ENCODE assay signal across 3 cellular contexts in the genomic region with DNA sequence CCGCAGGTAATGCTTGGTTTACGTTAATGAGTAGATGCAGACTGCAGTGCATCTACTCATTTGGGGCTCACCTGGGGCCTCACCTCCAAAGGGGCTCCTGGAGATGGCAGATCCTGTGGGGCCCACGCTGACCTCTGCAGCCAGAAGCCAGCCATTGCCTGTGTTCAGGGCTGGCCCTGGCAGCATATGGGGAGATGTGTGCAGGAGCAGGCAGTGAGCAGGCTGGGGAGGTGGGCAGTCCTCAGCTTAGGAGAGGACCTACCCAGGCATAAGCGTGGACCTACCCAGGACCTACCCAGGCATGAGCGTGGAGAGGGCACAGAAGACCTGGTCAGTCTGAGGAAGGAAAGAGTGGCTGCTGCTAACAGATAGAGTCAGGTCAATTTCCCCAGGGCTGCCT.
TF ChIP-seq lines count a peak whose summit lies in the region.

No MANE protein-coding gene starts in this region.

TF ChIP-seq in GM23338, 12 proteins besides CTCF, POLR2A, EP300 and RAD21 (continued from another document and continues in another):
- TF ChIP-seq, protein P1, sequence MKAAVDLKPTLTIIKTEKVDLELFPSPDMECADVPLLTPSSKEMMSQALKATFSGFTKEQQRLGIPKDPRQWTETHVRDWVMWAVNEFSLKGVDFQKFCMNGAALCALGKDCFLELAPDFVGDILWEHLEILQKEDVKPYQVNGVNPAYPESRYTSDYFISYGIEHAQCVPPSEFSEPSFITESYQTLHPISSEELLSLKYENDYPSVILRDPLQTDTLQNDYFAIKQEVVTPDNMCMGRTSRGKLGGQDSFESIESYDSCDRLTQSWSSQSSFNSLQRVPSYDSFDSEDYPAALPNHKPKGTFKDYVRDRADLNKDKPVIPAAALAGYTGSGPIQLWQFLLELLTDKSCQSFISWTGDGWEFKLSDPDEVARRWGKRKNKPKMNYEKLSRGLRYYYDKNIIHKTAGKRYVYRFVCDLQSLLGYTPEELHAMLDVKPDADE (IDR thresholded peaks at IDR 0.05) = no peak
- TF ChIP-seq ZNF331 (CRISPR knock-in tag; IDR thresholded peaks at IDR 0.05; ENCODE audit: low read depth) (no peak), ZNF114 (CRISPR knock-in tag; IDR thresholded peaks at IDR 0.05) (no peak), STAT1 (IDR thresholded peaks at IDR 0.05; ENCODE audit: unreplicated experiment) (no peak), JUNB (IDR thresholded peaks at IDR 0.05; ENCODE audit: unreplicated experiment) (no peak)
- TF ChIP-seq, protein P2, sequence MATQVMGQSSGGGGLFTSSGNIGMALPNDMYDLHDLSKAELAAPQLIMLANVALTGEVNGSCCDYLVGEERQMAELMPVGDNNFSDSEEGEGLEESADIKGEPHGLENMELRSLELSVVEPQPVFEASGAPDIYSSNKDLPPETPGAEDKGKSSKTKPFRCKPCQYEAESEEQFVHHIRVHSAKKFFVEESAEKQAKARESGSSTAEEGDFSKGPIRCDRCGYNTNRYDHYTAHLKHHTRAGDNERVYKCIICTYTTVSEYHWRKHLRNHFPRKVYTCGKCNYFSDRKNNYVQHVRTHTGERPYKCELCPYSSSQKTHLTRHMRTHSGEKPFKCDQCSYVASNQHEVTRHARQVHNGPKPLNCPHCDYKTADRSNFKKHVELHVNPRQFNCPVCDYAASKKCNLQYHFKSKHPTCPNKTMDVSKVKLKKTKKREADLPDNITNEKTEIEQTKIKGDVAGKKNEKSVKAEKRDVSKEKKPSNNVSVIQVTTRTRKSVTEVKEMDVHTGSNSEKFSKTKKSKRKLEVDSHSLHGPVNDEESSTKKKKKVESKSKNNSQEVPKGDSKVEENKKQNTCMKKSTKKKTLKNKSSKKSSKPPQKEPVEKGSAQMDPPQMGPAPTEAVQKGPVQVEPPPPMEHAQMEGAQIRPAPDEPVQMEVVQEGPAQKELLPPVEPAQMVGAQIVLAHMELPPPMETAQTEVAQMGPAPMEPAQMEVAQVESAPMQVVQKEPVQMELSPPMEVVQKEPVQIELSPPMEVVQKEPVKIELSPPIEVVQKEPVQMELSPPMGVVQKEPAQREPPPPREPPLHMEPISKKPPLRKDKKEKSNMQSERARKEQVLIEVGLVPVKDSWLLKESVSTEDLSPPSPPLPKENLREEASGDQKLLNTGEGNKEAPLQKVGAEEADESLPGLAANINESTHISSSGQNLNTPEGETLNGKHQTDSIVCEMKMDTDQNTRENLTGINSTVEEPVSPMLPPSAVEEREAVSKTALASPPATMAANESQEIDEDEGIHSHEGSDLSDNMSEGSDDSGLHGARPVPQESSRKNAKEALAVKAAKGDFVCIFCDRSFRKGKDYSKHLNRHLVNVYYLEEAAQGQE (IDR thresholded peaks at IDR 0.05; ENCODE audit: unreplicated experiment) = no peak

TF ChIP-seq in WTC11, 78 proteins besides CTCF, POLR2A, EP300 and RAD21:
- TF ChIP-seq, protein P3, sequence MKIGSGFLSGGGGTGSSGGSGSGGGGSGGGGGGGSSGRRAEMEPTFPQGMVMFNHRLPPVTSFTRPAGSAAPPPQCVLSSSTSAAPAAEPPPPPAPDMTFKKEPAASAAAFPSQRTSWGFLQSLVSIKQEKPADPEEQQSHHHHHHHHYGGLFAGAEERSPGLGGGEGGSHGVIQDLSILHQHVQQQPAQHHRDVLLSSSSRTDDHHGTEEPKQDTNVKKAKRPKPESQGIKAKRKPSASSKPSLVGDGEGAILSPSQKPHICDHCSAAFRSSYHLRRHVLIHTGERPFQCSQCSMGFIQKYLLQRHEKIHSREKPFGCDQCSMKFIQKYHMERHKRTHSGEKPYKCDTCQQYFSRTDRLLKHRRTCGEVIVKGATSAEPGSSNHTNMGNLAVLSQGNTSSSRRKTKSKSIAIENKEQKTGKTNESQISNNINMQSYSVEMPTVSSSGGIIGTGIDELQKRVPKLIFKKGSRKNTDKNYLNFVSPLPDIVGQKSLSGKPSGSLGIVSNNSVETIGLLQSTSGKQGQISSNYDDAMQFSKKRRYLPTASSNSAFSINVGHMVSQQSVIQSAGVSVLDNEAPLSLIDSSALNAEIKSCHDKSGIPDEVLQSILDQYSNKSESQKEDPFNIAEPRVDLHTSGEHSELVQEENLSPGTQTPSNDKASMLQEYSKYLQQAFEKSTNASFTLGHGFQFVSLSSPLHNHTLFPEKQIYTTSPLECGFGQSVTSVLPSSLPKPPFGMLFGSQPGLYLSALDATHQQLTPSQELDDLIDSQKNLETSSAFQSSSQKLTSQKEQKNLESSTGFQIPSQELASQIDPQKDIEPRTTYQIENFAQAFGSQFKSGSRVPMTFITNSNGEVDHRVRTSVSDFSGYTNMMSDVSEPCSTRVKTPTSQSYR (CRISPR knock-in tag; IDR thresholded peaks at IDR 0.05) = no peak
- no peak for TF ChIP-seq ZNF263 (CRISPR knock-in tag; IDR thresholded peaks at IDR 0.05; ENCODE audit: low read depth)
- TF ChIP-seq, protein P4, sequence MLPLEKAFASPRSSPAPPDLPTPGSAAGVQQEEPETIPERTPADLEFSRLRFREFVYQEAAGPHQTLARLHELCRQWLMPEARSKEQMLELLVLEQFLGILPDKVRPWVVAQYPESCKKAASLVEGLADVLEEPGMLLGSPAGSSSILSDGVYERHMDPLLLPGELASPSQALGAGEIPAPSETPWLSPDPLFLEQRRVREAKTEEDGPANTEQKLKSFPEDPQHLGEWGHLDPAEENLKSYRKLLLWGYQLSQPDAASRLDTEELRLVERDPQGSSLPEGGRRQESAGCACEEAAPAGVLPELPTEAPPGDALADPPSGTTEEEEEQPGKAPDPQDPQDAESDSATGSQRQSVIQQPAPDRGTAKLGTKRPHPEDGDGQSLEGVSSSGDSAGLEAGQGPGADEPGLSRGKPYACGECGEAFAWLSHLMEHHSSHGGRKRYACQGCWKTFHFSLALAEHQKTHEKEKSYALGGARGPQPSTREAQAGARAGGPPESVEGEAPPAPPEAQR (CRISPR knock-in tag; IDR thresholded peaks at IDR 0.05) = no peak
- TF ChIP-seq GRHL2 (CRISPR knock-in tag; IDR thresholded peaks at IDR 0.05; ENCODE audit: insufficient replicate concordance, severe bottlenecking) = no peak

TF ChIP-seq in HepG2, 621 proteins besides CTCF, POLR2A, EP300 and RAD21:
- TF ChIP-seq, protein P5, sequence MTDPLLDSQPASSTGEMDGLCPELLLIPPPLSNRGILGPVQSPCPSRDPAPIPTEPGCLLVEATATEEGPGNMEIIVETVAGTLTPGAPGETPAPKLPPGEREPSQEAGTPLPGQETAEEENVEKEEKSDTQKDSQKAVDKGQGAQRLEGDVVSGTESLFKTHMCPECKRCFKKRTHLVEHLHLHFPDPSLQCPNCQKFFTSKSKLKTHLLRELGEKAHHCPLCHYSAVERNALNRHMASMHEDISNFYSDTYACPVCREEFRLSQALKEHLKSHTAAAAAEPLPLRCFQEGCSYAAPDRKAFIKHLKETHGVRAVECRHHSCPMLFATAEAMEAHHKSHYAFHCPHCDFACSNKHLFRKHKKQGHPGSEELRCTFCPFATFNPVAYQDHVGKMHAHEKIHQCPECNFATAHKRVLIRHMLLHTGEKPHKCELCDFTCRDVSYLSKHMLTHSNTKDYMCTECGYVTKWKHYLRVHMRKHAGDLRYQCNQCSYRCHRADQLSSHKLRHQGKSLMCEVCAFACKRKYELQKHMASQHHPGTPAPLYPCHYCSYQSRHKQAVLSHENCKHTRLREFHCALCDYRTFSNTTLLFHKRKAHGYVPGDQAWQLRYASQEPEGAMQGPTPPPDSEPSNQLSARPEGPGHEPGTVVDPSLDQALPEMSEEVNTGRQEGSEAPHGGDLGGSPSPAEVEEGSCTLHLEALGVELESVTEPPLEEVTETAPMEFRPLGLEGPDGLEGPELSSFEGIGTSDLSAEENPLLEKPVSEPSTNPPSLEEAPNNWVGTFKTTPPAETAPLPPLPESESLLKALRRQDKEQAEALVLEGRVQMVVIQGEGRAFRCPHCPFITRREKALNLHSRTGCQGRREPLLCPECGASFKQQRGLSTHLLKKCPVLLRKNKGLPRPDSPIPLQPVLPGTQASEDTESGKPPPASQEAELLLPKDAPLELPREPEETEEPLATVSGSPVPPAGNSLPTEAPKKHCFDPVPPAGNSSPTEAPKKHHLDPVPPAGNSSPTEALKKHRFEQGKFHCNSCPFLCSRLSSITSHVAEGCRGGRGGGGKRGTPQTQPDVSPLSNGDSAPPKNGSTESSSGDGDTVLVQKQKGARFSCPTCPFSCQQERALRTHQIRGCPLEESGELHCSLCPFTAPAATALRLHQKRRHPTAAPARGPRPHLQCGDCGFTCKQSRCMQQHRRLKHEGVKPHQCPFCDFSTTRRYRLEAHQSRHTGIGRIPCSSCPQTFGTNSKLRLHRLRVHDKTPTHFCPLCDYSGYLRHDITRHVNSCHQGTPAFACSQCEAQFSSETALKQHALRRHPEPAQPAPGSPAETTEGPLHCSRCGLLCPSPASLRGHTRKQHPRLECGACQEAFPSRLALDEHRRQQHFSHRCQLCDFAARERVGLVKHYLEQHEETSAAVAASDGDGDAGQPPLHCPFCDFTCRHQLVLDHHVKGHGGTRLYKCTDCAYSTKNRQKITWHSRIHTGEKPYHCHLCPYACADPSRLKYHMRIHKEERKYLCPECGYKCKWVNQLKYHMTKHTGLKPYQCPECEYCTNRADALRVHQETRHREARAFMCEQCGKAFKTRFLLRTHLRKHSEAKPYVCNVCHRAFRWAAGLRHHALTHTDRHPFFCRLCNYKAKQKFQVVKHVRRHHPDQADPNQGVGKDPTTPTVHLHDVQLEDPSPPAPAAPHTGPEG (CRISPR knock-in tag; IDR thresholded peaks at IDR 0.05) = no peak
- TF ChIP-seq ZSCAN12 (CRISPR knock-in tag; IDR thresholded peaks at IDR 0.05) = no peak
- TF ChIP-seq FOXM1 (CRISPR knock-in tag; IDR thresholded peaks at IDR 0.05) = no peak
- TF ChIP-seq ZNF430 (CRISPR knock-in tag; IDR thresholded peaks at IDR 0.05) = no peak
- no peak for TF ChIP-seq ZNF7 (CRISPR knock-in tag; IDR thresholded peaks at IDR 0.05)
- TF ChIP-seq ZNF562 (CRISPR knock-in tag; IDR thresholded peaks at IDR 0.05; ENCODE audit: borderline replicate concordance) = no peak
- no peak for TF ChIP-seq NFRKB (IDR thresholded peaks at IDR 0.05)
- no peak for TF ChIP-seq MED8 (CRISPR knock-in tag; IDR thresholded peaks at IDR 0.05; ENCODE audit: insufficient replicate concordance)
- TF ChIP-seq HOXD1 (CRISPR knock-in tag; IDR thresholded peaks at IDR 0.05) = no peak
- TF ChIP-seq ZNF180 (CRISPR knock-in tag; IDR thresholded peaks at IDR 0.05; ENCODE audit: borderline replicate concordance, low read depth) = no peak
TF ChIP-seq in HepG2: peak in this region for 0.
